Comparison of ENCODE assay signal across 20 cellular contexts in the genomic region with DNA sequence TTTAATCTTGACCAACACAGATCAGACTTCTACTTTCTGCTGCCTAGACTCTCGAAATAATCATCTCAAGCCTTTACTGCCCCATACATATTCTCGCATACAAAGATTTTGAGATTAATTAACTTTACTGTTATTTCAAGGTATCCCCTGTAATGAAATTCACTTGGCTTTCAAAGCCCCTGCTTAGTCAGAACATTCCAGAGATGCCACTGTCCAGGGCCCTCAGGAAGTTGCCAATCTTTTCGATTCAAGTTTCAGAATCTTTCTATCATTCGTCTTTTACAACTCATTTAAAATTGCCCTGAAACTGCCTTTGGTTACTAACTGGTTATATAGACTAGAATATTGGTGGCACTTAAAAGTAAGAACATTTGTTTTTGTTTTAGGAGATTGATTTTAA.
DNase-seq lines count a peak whose midpoint lies in the region; ATAC-seq and TF ChIP-seq lines count a peak whose summit lies in the region.
"Had no signal": no experiment of that assay in that cellular context is flagged by ENCODE, and none has a peak within 500 bp of the region (broad histone marks: within the 10 kb centered on the region; RNA-seq: fewer than 3 reads in every experiment).

No MANE protein-coding gene starts in this region.

- in situ Hi-C loops in ACHN (cut with HindIII; ENCODE audit: low pct_ligation_motif_present, low pct_unique_long_range_greater_than_20kb, low sequenced_read_pairs), result no loop called here

- no peaks in the 10 kb centered on the region for H3K79me2 ChIP-seq in GM23338 (replicated peaks; ENCODE audit: insufficient read depth)

- H3K36me3 Mint-ChIP-seq in GM23338 (ENCODE audit: low read depth), result no peaks in the 10 kb centered on the region; the same call in 2 of the 3 replicates
- no peaks in the 10 kb centered on the region for H3K36me3 Mint-ChIP-seq in WTC11
- no peaks in the 10 kb centered on the region for H3K36me3 Mint-ChIP-seq in endodermal cell (ENCODE audit: low read depth)
- H3K36me3 Mint-ChIP-seq in memory B cell, result peaks cover 17% of the 10 kb centered on the region
- H3K36me3 Mint-ChIP-seq: CD8-positive, alpha-beta memory T cell had no signal

- H3K4me1 ChIP-seq in GM23338 (ENCODE audit: insufficient read depth) (peaks cover 3% of the 10 kb centered on the region), endodermal cell (ENCODE audit: control insufficient read depth, insufficient read depth, low read length) (no peaks in the 10 kb centered on the region)
- H3K4me1 ChIP-seq: BE2C had no signal

- H3K9me2 ChIP-seq in GM23338 (ENCODE audit: insufficient read depth), result no peaks in the 10 kb centered on the region

- 0 to 70% methylated on average over 1 to 4 of the region's 4 CpGs for WGBS in endodermal cell (ENCODE audit: insufficient coverage in 1 of 2, insufficient read length in 1 of 2), 2 experiments

- TF ChIP-seq CTCF in GM23338 (conservative IDR thresholded peaks at IDR 0.05; ENCODE audit: low read depth in 2 of 2), result no peak
- TF ChIP-seq CTCF in WTC11 (IDR thresholded peaks at IDR 0.05), result no peak
- TF ChIP-seq CTCF in endodermal cell (conservative IDR thresholded peaks at IDR 0.05), result no peak
- no peak for TF ChIP-seq CTCF in GM10248 (IDR thresholded peaks at IDR 0.05; ENCODE audit: control extremely low read depth, extremely low read depth, low read depth, missing control alignments)

- H3K4me2 ChIP-seq in GM23338, result no peak overlapping the region
- H3K4me2 ChIP-seq: BLaER1 treated with 17β-estradiol and CSF1 and Interleukin-3, amounts not matched to agents 10 nM and 100 nM had no signal

- peak; percentile 49 for DNase-seq in GM23338 (ENCODE audit: low spot score)
- no peak for DNase-seq in WTC11 (ENCODE audit: low spot score)
- DNase-seq in endodermal cell, result no peak
- DNase-seq in memory B cell (ENCODE audit: low spot score in 2 of 2), result no peak
- no peak for DNase-seq in NCI-H1417 treated with DMSO at 0.1 percent for 48 hours (lab: John Stamatoyannopoulos, UW)
- no peak for DNase-seq in GM10248 (ENCODE audit: extremely low spot score)
- no peak for DNase-seq in ACHN
- DNase-seq: AML-193; BE2C; CD4-positive, alpha-beta T cell; CD8-positive, alpha-beta memory T cell; DMS 273 treated with DMSO at 0.1 percent for 48 hours; DMS79; EL; GDM1; HCEC 1CT had no signal

- H2AFZ ChIP-seq in GM23338, result no peak overlapping the region

- CTCF ChIA-PET in WTC11 (lab: Charles Lee), result no interaction called here
- CTCF ChIA-PET in GM10248 (lab: Yijun Ruan, JAX), result no interaction called here

- H3K27ac ChIP-seq in GM23338 (ENCODE audit: low read depth), result no peak overlapping the region
- H3K27ac ChIP-seq in endodermal cell (ENCODE audit: low read depth, low read length), result no peak overlapping the region
- H3K27ac ChIP-seq: 22Rv1; BLaER1 treated with 17β-estradiol and CSF1 and Interleukin-3, amounts not matched to agents 10 nM and 100 nM had no signal

- H3K4me1 Mint-ChIP-seq in GM23338, result peaks cover 13% of the 10 kb centered on the region
- peaks cover 15% of the 10 kb centered on the region for H3K4me1 Mint-ChIP-seq in WTC11
- no peaks in the 10 kb centered on the region for H3K4me1 Mint-ChIP-seq in endodermal cell
- peaks cover 6% of the 10 kb centered on the region for H3K4me1 Mint-ChIP-seq in memory B cell
- H3K4me1 Mint-ChIP-seq: CD14-positive monocyte; CD8-positive, alpha-beta memory T cell had no signal

- no peak overlapping the region; the same call in 1 of the 2 replicates for H3K27ac Mint-ChIP-seq in GM23338
- no peak overlapping the region for H3K27ac Mint-ChIP-seq in WTC11
- peak overlapping the region; percentile 35 for H3K27ac Mint-ChIP-seq in endodermal cell
- H3K27ac Mint-ChIP-seq in memory B cell, result peak overlapping the region; percentile 17
- H3K27ac Mint-ChIP-seq: CD14-positive monocyte; CD4-positive, alpha-beta T cell; CD8-positive, alpha-beta memory T cell had no signal

- ATAC-seq in GM23338 (no peak; the same call in 2 of the 3 replicates), WTC11 (peak; percentile 68), memory B cell (ENCODE audit: low read depth) (no peak), HG03095 (IDR thresholded peaks at IDR 0.05; ENCODE audit: unreplicated experiment) (no peak)

- no peaks in the 10 kb centered on the region for H4K20me1 ChIP-seq in GM23338 (replicated peaks; ENCODE audit: insufficient read depth)
- H4K20me1 ChIP-seq: BLaER1 treated with 17β-estradiol and CSF1 and Interleukin-3, amounts not matched to agents 10 nM and 100 nM had no signal

- H3F3A ChIP-seq in GM23338 (replicated peaks; ENCODE audit: low read depth), result no peaks in the 10 kb centered on the region

- H3K27me3 Mint-ChIP-seq in GM23338 (ENCODE audit: insufficient read depth, low read depth, poor library complexity) (peaks cover 2% of the 10 kb centered on the region), WTC11 (ENCODE audit: low read depth) (no peaks in the 10 kb centered on the region), endodermal cell (ENCODE audit: insufficient read depth) (no peaks in the 10 kb centered on the region), memory B cell (no peaks in the 10 kb centered on the region)
- H3K27me3 Mint-ChIP-seq: CD4-positive, alpha-beta T cell; CD8-positive, alpha-beta memory T cell had no signal

- H3K9me3 Mint-ChIP-seq in GM23338 (no peaks in the 10 kb centered on the region; the same call in 2 of the 3 replicates), WTC11 (no peaks in the 10 kb centered on the region), endodermal cell (peaks cover 1% of the 10 kb centered on the region), memory B cell (no peaks in the 10 kb centered on the region)
- H3K9me3 Mint-ChIP-seq: CD4-positive, alpha-beta T cell had no signal

- H3K27me3 ChIP-seq in GM23338 (ENCODE audit: insufficient read depth), result no peaks in the 10 kb centered on the region
- H3K27me3 ChIP-seq in endodermal cell (ENCODE audit: control insufficient read depth, insufficient read depth, low read length, poor library complexity, severe bottlenecking), result no peaks in the 10 kb centered on the region
- H3K27me3 ChIP-seq: BE2C; BLaER1 treated with 17β-estradiol and CSF1 and Interleukin-3, amounts not matched to agents 10 nM and 100 nM had no signal

- H3K4me3 ChIP-seq in GM23338 (no peak overlapping the region), endodermal cell (ENCODE audit: low read length) (no peak overlapping the region)
- H3K4me3 ChIP-seq: BLaER1 treated with 17β-estradiol and CSF1 and Interleukin-3, amounts not matched to agents 10 nM and 100 nM had no signal

- H3K9ac ChIP-seq in endodermal cell (ENCODE audit: extremely low read depth, low read length, poor library complexity, severe bottlenecking), result no peak overlapping the region
- H3K9ac ChIP-seq: BLaER1 treated with 17β-estradiol and CSF1 and Interleukin-3, amounts not matched to agents 10 nM and 100 nM had no signal

- no peak overlapping the region for H3K4me3 Mint-ChIP-seq in GM23338
- H3K4me3 Mint-ChIP-seq in WTC11, result no peak overlapping the region
- H3K4me3 Mint-ChIP-seq in endodermal cell, result no peak overlapping the region
- H3K4me3 Mint-ChIP-seq in memory B cell, result no peak overlapping the region
- H3K4me3 Mint-ChIP-seq: CD14-positive monocyte; CD4-positive, alpha-beta T cell; CD8-positive, alpha-beta memory T cell had no signal

- H3K36me3 ChIP-seq in GM23338 (ENCODE audit: insufficient read depth) (no peaks in the 10 kb centered on the region), endodermal cell (ENCODE audit: control insufficient read depth, insufficient read depth, low read length) (no peaks in the 10 kb centered on the region)
- H3K36me3 ChIP-seq: BE2C had no signal

- POLR2A ChIA-PET in WTC11 (lab: Charles Lee), result no interaction called here
- POLR2A ChIA-PET in GM10248 (lab: Yijun Ruan, JAX), result no interaction called here

- no peaks in the 10 kb centered on the region for H3K9me3 ChIP-seq in endodermal cell (ENCODE audit: control insufficient read depth, low read length)
- H3K9me3 ChIP-seq: BE2C; BLaER1 treated with 17β-estradiol and CSF1 and Interleukin-3, amounts not matched to agents 10 nM and 100 nM had no signal

TF ChIP-seq in GM23338, 12 proteins besides CTCF, POLR2A, EP300 and RAD21 (continues in another document):
- no peak for TF ChIP-seq EZH2 (IDR thresholded peaks at IDR 0.05; ENCODE audit: low read depth, unreplicated experiment)

TF ChIP-seq in WTC11, 78 proteins besides CTCF, POLR2A, EP300 and RAD21:
- TF ChIP-seq FOXK1 (CRISPR knock-in tag; IDR thresholded peaks at IDR 0.05) (no peak), IRF2 (CRISPR knock-in tag; IDR thresholded peaks at IDR 0.05; ENCODE audit: borderline replicate concordance, low read depth) (no peak), JAZF1 (CRISPR knock-in tag; IDR thresholded peaks at IDR 0.05) (no peak), EMX1 (CRISPR knock-in tag; IDR thresholded peaks at IDR 0.05) (no peak)
- TF ChIP-seq, protein P1, sequence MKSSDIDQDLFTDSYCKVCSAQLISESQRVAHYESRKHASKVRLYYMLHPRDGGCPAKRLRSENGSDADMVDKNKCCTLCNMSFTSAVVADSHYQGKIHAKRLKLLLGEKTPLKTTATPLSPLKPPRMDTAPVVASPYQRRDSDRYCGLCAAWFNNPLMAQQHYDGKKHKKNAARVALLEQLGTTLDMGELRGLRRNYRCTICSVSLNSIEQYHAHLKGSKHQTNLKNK (CRISPR knock-in tag; IDR thresholded peaks at IDR 0.05), result no peak

Comparison
In these comparisons a context has a peak if more than half of its experiments do, and no peak if none do; other contexts are left out.
1. H3K27ac Mint-ChIP-seq: peak in endodermal cell (single experiment) and memory B cell (single experiment); none in GM23338 (single experiment) and WTC11 (single experiment).